In the genomic region with DNA sequence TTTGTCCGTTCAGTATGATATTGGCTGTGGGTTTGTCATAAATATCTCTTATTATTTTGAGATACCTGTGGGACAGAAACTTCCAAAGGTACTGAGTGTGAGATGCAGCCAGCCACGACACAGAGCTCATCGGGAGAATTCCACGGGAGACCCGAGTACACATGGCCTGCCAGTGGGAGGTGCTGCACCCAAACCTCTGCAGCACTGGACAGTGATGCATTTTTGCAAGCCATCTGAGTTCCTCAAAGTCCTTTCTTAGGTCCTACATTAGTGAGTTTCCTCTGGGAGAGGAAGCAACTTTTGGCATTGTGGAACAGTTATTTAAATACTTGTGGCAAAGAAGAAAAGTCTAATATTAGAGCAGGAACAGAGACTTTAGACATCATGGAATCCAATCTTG, we compare ENCODE assay signal across 12 cellular contexts.
DNase-seq lines count a peak whose midpoint lies in the region; ATAC-seq, FAIRE-seq and TF ChIP-seq lines count a peak whose summit lies in the region.
"Had no signal": no experiment of that assay in that cellular context is flagged by ENCODE, and none has a peak within 500 bp of the region (broad histone marks: within the 10 kb centered on the region; RNA-seq: fewer than 3 reads in every experiment).

No MANE protein-coding gene starts in this region.

- H3K27me3 ChIP-seq in small intestine (ENCODE audit: control insufficient read depth in 2 of 2, insufficient read depth in 2 of 2, low read length in 2 of 2), result no peaks in the 10 kb centered on the region
- H3K27me3 ChIP-seq: vagina had no signal

- ATAC-seq in left lobe of liver (peak; percentile 55), HG02852 (IDR thresholded peaks at IDR 0.05; ENCODE audit: unreplicated experiment) (no peak)
- ATAC-seq: psoas muscle had no signal

- no peaks in the 10 kb centered on the region for H3K36me3 ChIP-seq in small intestine (ENCODE audit: control insufficient read depth in 2 of 2, insufficient read depth in 2 of 2, low read length in 2 of 2)
- H3K36me3 ChIP-seq: vagina had no signal

- DNase-seq in Ammon's horn (ENCODE audit: low spot score) (peak; percentile 38), UCSD-AML1 (lab: John Stamatoyannopoulos, UW; ENCODE audit: unreplicated experiment) (peak; percentile 40), left lobe of liver (ENCODE audit: low spot score) (no peak), H4 (ENCODE audit: low spot score) (no peak), small intestine (no peak)
- no peak for DNase-seq in activated effector memory CD4-positive, alpha-beta T cell treated with Interleukin-2 at 50 U/mL for 16 hours
- DNase-seq: activated CD8-positive, alpha-beta memory T cell treated with anti-CD3 and anti-CD28 coated beads, Interleukin-2, amount 50 U/mL, for 4 hours; CD8-positive, alpha-beta memory T cell had no signal

- TF ChIP-seq CTCF in GM12873 (IDR thresholded peaks at IDR 0.05; ENCODE audit: insufficient read depth, low read depth, low read length, missing control alignments), result peak; percentile 48

- FAIRE-seq in small intestine (lab: Jason Lieb, UNC), result no peak

- peaks cover 0 to 7% of the 10 kb centered on the region in 2 donors for H3K4me1 ChIP-seq in small intestine (ENCODE audit: control insufficient read depth in 2 of 2, insufficient read depth in 1 of 2, low read depth in 1 of 2, low read length in 1 of 2)

- no peaks in the 10 kb centered on the region for H3K9me3 ChIP-seq in small intestine (ENCODE audit: control insufficient read depth, low read depth)
- H3K9me3 ChIP-seq: psoas muscle, vagina had no signal

- H3K27ac ChIP-seq in small intestine (ENCODE audit: low read depth in 1 of 2, low read length in 1 of 2), result no peak overlapping the region
- H3K27ac ChIP-seq: psoas muscle had no signal

- WGBS in small intestine, 3 donors, result 79 to 92% (median 90%) methylated on average over 5 of the region's 5 CpGs

- H3K4me3 ChIP-seq in small intestine (ENCODE audit: low read depth in 1 of 2, low read length in 2 of 2), result no peak overlapping the region
- H3K4me3 ChIP-seq: psoas muscle, vagina had no signal

Comparison
In these comparisons a context has a peak if more than half of its experiments do, and no peak if none do; other contexts are left out.
1. DNase-seq: peak in Ammon's horn (single experiment) and UCSD-AML1 (single experiment); none in left lobe of liver (single experiment), activated effector memory CD4-positive, alpha-beta T cell treated with Interleukin-2 at 50 U/mL for 16 hours (single experiment), H4 (single experiment) and small intestine (single experiment).